9 cellular contexts compared by ENCODE assay signal in the genomic region with DNA sequence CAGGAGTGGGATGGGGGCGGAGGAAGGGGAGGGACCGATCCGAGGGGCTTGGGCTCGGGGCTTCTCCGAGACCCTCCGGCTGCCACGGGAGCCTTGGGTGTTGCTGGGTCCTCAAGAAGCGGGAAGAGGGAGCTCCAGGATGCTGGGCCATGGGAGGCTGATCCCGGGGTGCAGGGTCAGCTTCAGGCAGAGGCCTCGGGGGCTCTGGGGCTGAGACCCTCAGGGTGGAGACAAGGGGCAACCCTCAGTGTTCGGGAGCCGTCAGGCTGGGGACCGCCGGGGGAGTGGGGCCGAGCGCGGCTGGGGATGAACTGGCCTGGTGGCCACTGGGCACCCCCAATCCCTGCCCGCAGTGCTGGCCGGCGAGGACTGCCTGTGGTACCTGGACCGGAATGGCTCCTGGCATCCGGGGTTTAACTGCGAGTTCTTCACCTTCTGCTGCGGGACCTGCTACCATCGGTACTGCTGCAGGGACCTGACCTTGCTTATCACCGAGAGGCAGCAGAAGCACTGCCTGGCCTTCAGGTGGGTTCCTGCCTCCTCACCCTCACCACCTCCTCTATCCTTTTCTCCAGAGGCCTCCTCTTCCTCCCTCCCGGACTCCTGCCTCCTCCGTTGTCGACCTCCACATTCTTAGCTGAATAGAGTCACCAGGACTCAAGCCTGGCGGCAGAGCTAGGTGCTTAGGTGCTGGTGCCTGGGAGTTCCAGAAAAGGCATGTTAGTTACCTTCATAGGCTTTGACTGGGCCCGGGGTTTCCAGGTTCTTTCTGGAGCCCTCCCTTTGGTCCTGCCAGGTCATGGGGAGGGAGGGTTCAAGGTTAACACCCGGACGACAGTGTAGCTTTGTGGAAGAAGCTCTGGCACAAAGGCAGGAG. TPM values are rescaled to one million over a fixed set of nuclear protein-coding genes. Genes with fewer than 3 reads are reported as not detected.
DNase-seq lines count a peak whose midpoint lies in the region; ATAC-seq and TF ChIP-seq lines count a peak whose summit lies in the region.
"Had no signal": no experiment of that assay in that cellular context is flagged by ENCODE, and none has a peak within 500 bp of the region (broad histone marks: within the 10 kb centered on the region; RNA-seq: fewer than 3 reads in every experiment).

No MANE protein-coding gene starts in this region.

- H3K4me3 Mint-ChIP-seq in IgD-negative memory B cell (peak overlapping the region; percentile 15 to 74 (median 45)), nephron progenitor cell (peak overlapping the region; percentile 86)

- WGBS in ectodermal cell, 2 experiments, result 41 to 42% methylated on average over 33 of the region's 33 CpGs

- peaks cover 16% of the 10 kb centered on the region for H3K27me3 ChIP-seq in ectodermal cell (ENCODE audit: control insufficient read depth, insufficient read depth, low read length, poor library complexity, severe bottlenecking)

- DNase-seq in AG08396 (ENCODE audit: low spot score) (peak; percentile 25), nephron progenitor cell (no peak), iPS-NIHi11 (ENCODE audit: low spot score) (no peak), NCI-H2171 treated with DMSO at 0.1 percent for 48 hours (lab: John Stamatoyannopoulos, UW) (no peak), NCI-H526 treated with DMSO at 0.1 percent for 48 hours (lab: John Stamatoyannopoulos, UW) (no peak)

- no peaks in the 10 kb centered on the region for H3K36me3 ChIP-seq in ectodermal cell (ENCODE audit: control insufficient read depth, insufficient read depth, low read length)

- no peak overlapping the region for H3K27ac Mint-ChIP-seq in IgD-negative memory B cell
- H3K27ac Mint-ChIP-seq in nephron progenitor cell, result no peak overlapping the region

- no peak for ATAC-seq in GM19467 (IDR thresholded peaks at IDR 0.05; ENCODE audit: unreplicated experiment)

- H3K9me3 Mint-ChIP-seq in IgD-negative memory B cell, result no peaks in the 10 kb centered on the region
- no peaks in the 10 kb centered on the region for H3K9me3 Mint-ChIP-seq in nephron progenitor cell

- peak overlapping the region; percentile 59 for H3K4me3 ChIP-seq in ectodermal cell (ENCODE audit: insufficient read depth, low read depth, low read length)
- H3K4me3 ChIP-seq: GM12878 had no signal

- H3K27me3 Mint-ChIP-seq in IgD-negative memory B cell, result peaks cover 38% of the 10 kb centered on the region
- peaks cover 23% of the 10 kb centered on the region for H3K27me3 Mint-ChIP-seq in nephron progenitor cell (ENCODE audit: low read depth, poor library complexity)

- no peak for TF ChIP-seq CTCF in nephron progenitor cell (IDR thresholded peaks at IDR 0.05)

- no peaks in the 10 kb centered on the region for H3K36me3 Mint-ChIP-seq in IgD-negative memory B cell
- no peaks in the 10 kb centered on the region for H3K36me3 Mint-ChIP-seq in nephron progenitor cell (ENCODE audit: low read depth)

- H3K4me1 Mint-ChIP-seq in IgD-negative memory B cell (peaks cover 2 to 11% (median 6%) of the 10 kb centered on the region in 3 donors), nephron progenitor cell (peaks cover 50% of the 10 kb centered on the region)

- peaks cover 22% of the 10 kb centered on the region for H3K4me1 ChIP-seq in ectodermal cell (ENCODE audit: control insufficient read depth, insufficient read depth, low read length)

- H3K9me3 ChIP-seq in ectodermal cell (ENCODE audit: control insufficient read depth, low read length), result no peaks in the 10 kb centered on the region

- H3K27ac ChIP-seq in ectodermal cell (ENCODE audit: insufficient read depth, low read depth, low read length, poor library complexity, severe bottlenecking), result no peak overlapping the region

RNA-seq across cellular contexts. Expression of a gene that starts 0.6 kb away (rescaled TPM):
- 0.16 TPM for polyA plus RNA-seq in IgD-negative memory B cell
- polyA plus RNA-seq in ectodermal cell (2013, experiment 1 of 4), result 12.4 TPM
- 10.6 TPM for polyA plus RNA-seq in ectodermal cell (2013, experiment 2 of 4)
- polyA plus RNA-seq in ectodermal cell (2013, experiment 3 of 4), result 9.6 TPM
- polyA plus RNA-seq in ectodermal cell (2013, experiment 4 of 4), result 14.4 TPM

RNA-seq across cellular contexts. Expression of a gene that starts 57.0 kb away (rescaled TPM):
- polyA plus RNA-seq in IgD-negative memory B cell, result not detected
- polyA plus RNA-seq in ectodermal cell (2013, experiment 1 of 4), result 2.9 TPM
- polyA plus RNA-seq in ectodermal cell (2013, experiment 2 of 4), result 2.6 TPM
- polyA plus RNA-seq in ectodermal cell (2013, experiment 3 of 4), result 2.7 TPM
- 2.8 TPM for polyA plus RNA-seq in ectodermal cell (2013, experiment 4 of 4)
- polyA plus RNA-seq: GM12878 had no signal
